Comparison of ENCODE assay signal across 10 cellular contexts in genomic region chr1:116911166-116911553, GRCh38. TPM values are rescaled to one million over a fixed set of nuclear protein-coding genes. Genes with fewer than 3 reads are reported as not detected.
A peak's percentile ranks its signal among the peaks of the same experiment; 100 is the strongest.
DNase-seq lines count a peak whose midpoint lies in the region; ATAC-seq and TF ChIP-seq lines count a peak whose summit lies in the region.
"Had no signal": no experiment of that assay in that cellular context is flagged by ENCODE, and none has a peak within 500 bp of the region (broad histone marks: within the 10 kb centered on the region; RNA-seq: fewer than 3 reads in every experiment).

No MANE protein-coding gene starts in this region.

- H3K4me3 ChIP-seq in esophagus (ENCODE audit: low read depth in 1 of 2, low read length in 2 of 2), result peak overlapping the region; percentile 86 to 89
- H3K4me3 ChIP-seq in neuron (ENCODE audit: low read length), result peak overlapping the region; percentile 73

- H3K27me3 Mint-ChIP-seq in WTC11 (ENCODE audit: low read depth), result no peaks in the 10 kb centered on the region

- peak overlapping the region; percentile 95 for H2AFZ ChIP-seq in neuron (ENCODE audit: low read depth, low read length)

- WGBS in esophagus, 2 donors, result 35 to 40% methylated on average over 7 of the region's 7 CpGs

- CTCF ChIA-PET in WTC11 (lab: Charles Lee), result interaction anchor here (1.0 to 1.5 kb wide), 2 partner anchors 29 to 93 kb away, joined by 3 read pairs; no protein-coding TSS in a partner anchor

- no peaks in the 10 kb centered on the region for H3K27me3 ChIP-seq in esophagus (ENCODE audit: control insufficient read depth in 1 of 2, insufficient read depth in 2 of 2, low read length in 2 of 2)
- H3K27me3 ChIP-seq in neuron (ENCODE audit: insufficient read depth, low read length), result no peaks in the 10 kb centered on the region

- H3K36me3 Mint-ChIP-seq in WTC11, result no peaks in the 10 kb centered on the region
- H3K36me3 Mint-ChIP-seq: naive thymus-derived CD8-positive, alpha-beta T cell had no signal

- TF ChIP-seq CTCF in C4-2B (conservative IDR thresholded peaks at IDR 0.05), result no peak
- TF ChIP-seq CTCF in WTC11 (IDR thresholded peaks at IDR 0.05), result no peak

- no peak for ATAC-seq in WTC11

- POLR2A ChIA-PET in WTC11 (lab: Charles Lee), result interaction anchor here (1.3 to 1.8 kb wide), 2 partner anchors 149 kb away, joined by 5 to 6 read pairs; partner anchors contain the start of gene TTF2

- peaks cover 39% of the 10 kb centered on the region for H3K4me1 Mint-ChIP-seq in WTC11

- H3K9me3 ChIP-seq in esophagus (ENCODE audit: control insufficient read depth in 2 of 2, insufficient read depth in 1 of 2, low read depth in 1 of 2, low read length in 1 of 2) (no peaks in the 10 kb centered on the region), neuron (ENCODE audit: low read length) (no peaks in the 10 kb centered on the region)

- no peaks in the 10 kb centered on the region for H3K36me3 ChIP-seq in esophagus (ENCODE audit: control insufficient read depth in 2 of 2, insufficient read depth in 2 of 2, low read length in 1 of 2)
- no peaks in the 10 kb centered on the region for H3K36me3 ChIP-seq in neuron (ENCODE audit: insufficient read depth, low read length)

- H3K27ac Mint-ChIP-seq in WTC11, result no peak overlapping the region

- H3K4me1 ChIP-seq in esophagus (ENCODE audit: control insufficient read depth in 2 of 2, insufficient read depth in 2 of 2, low read length in 1 of 2) (peaks cover 0 to 16% of the 10 kb centered on the region in 2 donors), neuron (ENCODE audit: insufficient read depth, low read length) (peaks cover 21% of the 10 kb centered on the region)

- no peak overlapping the region for H3K4me3 Mint-ChIP-seq in WTC11
- H3K4me3 Mint-ChIP-seq: naive thymus-derived CD8-positive, alpha-beta T cell had no signal

- no peaks in the 10 kb centered on the region for H3K9me3 Mint-ChIP-seq in WTC11
- H3K9me3 Mint-ChIP-seq: naive thymus-derived CD8-positive, alpha-beta T cell had no signal

- H3K27ac ChIP-seq in C4-2B (peak overlapping the region; percentile 74), esophagus (ENCODE audit: low read depth in 2 of 2, low read length in 1 of 2) (peak overlapping the region; percentile 19 to 91)

- DNase-seq in NCI-H526 (lab: John Stamatoyannopoulos, UW) (peak; percentile 27 to 58), 8988T (no peak), SHP77 treated with DMSO at 0.1 percent for 48 hours (lab: John Stamatoyannopoulos, UW) (no peak), epidermal melanocyte (ENCODE audit: insufficient read length, low spot score) (no peak), WTC11 (ENCODE audit: low spot score) (no peak)
- DNase-seq: RPMI8226 had no signal

TF ChIP-seq in WTC11, 78 proteins besides CTCF, POLR2A, EP300 and RAD21:
- no peak for TF ChIP-seq NR1H2 (CRISPR knock-in tag; IDR thresholded peaks at IDR 0.05)
- no peak for TF ChIP-seq PREB (CRISPR knock-in tag; IDR thresholded peaks at IDR 0.05; ENCODE audit: borderline replicate concordance)
- no peak for TF ChIP-seq ZMAT4 (CRISPR knock-in tag; IDR thresholded peaks at IDR 0.05)

RNA-seq across cellular contexts. Expression of gene PTGFRN, which starts 1.4 kb away (rescaled TPM):
- 10 to 100 TPM; 25.9 to 37.2 TPM for polyA plus RNA-seq in esophagus
- total RNA-seq in WTC11 (2021), result 38.2 to 39.6 TPM (median 38.7 TPM) in 3 replicates

Comparison
In these comparisons a context has a peak if more than half of its experiments do, and no peak if none do; other contexts are left out.
1. DNase-seq: peak in NCI-H526 (2 of 2); none in 8988T (single experiment), SHP77 treated with DMSO at 0.1 percent for 48 hours (single experiment), epidermal melanocyte (single experiment) and WTC11 (single experiment).